ENCODE assay signal across 8 cellular contexts in genomic region chr7:2632717-2633537, GRCh38. TPM values are rescaled to one million over a fixed set of nuclear protein-coding genes. Genes with fewer than 3 reads are reported as not detected.
DNase-seq lines count a peak whose midpoint lies in the region; ATAC-seq and TF ChIP-seq lines count a peak whose summit lies in the region.

No MANE protein-coding gene starts in this region.

- no TSS peak for BruUV-seq in MCF 10A (replicated peaks; lab: Mats Ljungman, UMichigan)

- CTCF ChIA-PET in MCF 10A (lab: Yijun Ruan, JAX): interaction anchor here (0.7 kb wide), 1 partner anchor 1805 kb away, joined by 3 read pairs; no protein-coding TSS in a partner anchor

- ATAC-seq in T-helper 17 cell (no peak), HG02571 (IDR thresholded peaks at IDR 0.05; ENCODE audit: unreplicated experiment) (no peak)

- intact Hi-C loops in MCF 10A (cut with micrococcal nuclease): loop anchor here (5.0 kb wide), 1 partner anchor 76 kb away; the partner anchor contains the start of genes BRAT1 and IQCE

- POLR2A ChIA-PET in MCF 10A (lab: Yijun Ruan, JAX): interaction anchor here (0.6 to 2.5 kb wide), 5 partner anchors 9 to 279 kb away, joined by 3 to 7 read pairs (median 4); partner anchors contain the start of gene EIF3B

- no peaks in the 10 kb centered on the region for H3K9me3 Mint-ChIP-seq in MCF 10A (ENCODE audit: unreplicated experiment)

- peak overlapping the region; percentile 93 for H3K4me3 Mint-ChIP-seq in T-helper 17 cell
- H3K4me3 Mint-ChIP-seq in MCF 10A (ENCODE audit: unreplicated experiment): peak overlapping the region; percentile 93

- H3K36me3 Mint-ChIP-seq in T-helper 17 cell (ENCODE audit: low read depth) (no peaks in the 10 kb centered on the region), MCF 10A (ENCODE audit: insufficient read depth, unreplicated experiment) (no peaks in the 10 kb centered on the region)

- H3K4me1 Mint-ChIP-seq in T-helper 17 cell (peaks cover 12% of the 10 kb centered on the region), MCF 10A (ENCODE audit: insufficient read depth, unreplicated experiment) (peaks cover 11% of the 10 kb centered on the region)

- no peaks in the 10 kb centered on the region for H3K27me3 Mint-ChIP-seq in T-helper 17 cell
- no peaks in the 10 kb centered on the region for H3K27me3 Mint-ChIP-seq in MCF 10A (ENCODE audit: insufficient read depth, unreplicated experiment)

- DNase-seq in LHCN-M2 (ENCODE audit: low read depth): peak; percentile 71
- peak in 1 of 3 donors; percentile 19 for DNase-seq in T-helper 17 cell
- peak; percentile 58 for DNase-seq in MCF 10A (ENCODE audit: unreplicated experiment)
- peak; percentile 75 for DNase-seq in islet precursor cell
- DNase-seq in stimulated activated CD4-positive, alpha-beta T cell treated with anti-CD3 and anti-CD28 coated beads, Interleukin-12 subunit alpha, Interleukin-12 subunit beta, amount 100 ng/mL, for 24 hours (ENCODE audit: low read depth in 2 of 2): peak; percentile 22 to 46
- no peak for DNase-seq in NCI-H2029 (lab: John Stamatoyannopoulos, UW)

- peak overlapping the region; percentile 88 for H3K4me3 ChIP-seq in GM08714 (ENCODE audit: low read length)

- no peak for TF ChIP-seq CTCF in MCF 10A (IDR thresholded peaks at IDR 0.05; ENCODE audit: unreplicated experiment)

- H3K9me3 ChIP-seq in T-helper 17 cell (ENCODE audit: control insufficient read depth, low read length, poor library complexity, severe bottlenecking): no peaks in the 10 kb centered on the region

- H3K27ac Mint-ChIP-seq in T-helper 17 cell: peak overlapping the region; percentile 56
- H3K27ac Mint-ChIP-seq in MCF 10A (ENCODE audit: low read depth, unreplicated experiment): peak overlapping the region; percentile 85

RNA-seq across cellular contexts. Expression of gene TTYH3, which starts 1.1 kb away (rescaled TPM):
- total RNA-seq in LHCN-M2 (2014; rRNA removed) (29.2 and 31.8 TPM in 2 replicates), T-helper 17 cell (10 to 100 TPM; 13.2 to 14.8 TPM), MCF 10A (2022) (20.9 and 34.7 TPM in 2 replicates)
- polyA plus RNA-seq in LHCN-M2 (2012): 68.7 TPM

RNA-seq across cellular contexts. Expression of gene AMZ1, which starts 55.1 kb away (rescaled TPM):
- total RNA-seq in LHCN-M2 (2014; rRNA removed): not detected in 2 replicates
- polyA plus RNA-seq in LHCN-M2 (2012): 0.34 TPM
- total RNA-seq in T-helper 17 cell: under 1 TPM; 0.32 to 0.76 TPM
- not detected in 2 replicates for total RNA-seq in MCF 10A (2022)
